Comparison of ENCODE assay signal across 8 cellular contexts in the genomic region with DNA sequence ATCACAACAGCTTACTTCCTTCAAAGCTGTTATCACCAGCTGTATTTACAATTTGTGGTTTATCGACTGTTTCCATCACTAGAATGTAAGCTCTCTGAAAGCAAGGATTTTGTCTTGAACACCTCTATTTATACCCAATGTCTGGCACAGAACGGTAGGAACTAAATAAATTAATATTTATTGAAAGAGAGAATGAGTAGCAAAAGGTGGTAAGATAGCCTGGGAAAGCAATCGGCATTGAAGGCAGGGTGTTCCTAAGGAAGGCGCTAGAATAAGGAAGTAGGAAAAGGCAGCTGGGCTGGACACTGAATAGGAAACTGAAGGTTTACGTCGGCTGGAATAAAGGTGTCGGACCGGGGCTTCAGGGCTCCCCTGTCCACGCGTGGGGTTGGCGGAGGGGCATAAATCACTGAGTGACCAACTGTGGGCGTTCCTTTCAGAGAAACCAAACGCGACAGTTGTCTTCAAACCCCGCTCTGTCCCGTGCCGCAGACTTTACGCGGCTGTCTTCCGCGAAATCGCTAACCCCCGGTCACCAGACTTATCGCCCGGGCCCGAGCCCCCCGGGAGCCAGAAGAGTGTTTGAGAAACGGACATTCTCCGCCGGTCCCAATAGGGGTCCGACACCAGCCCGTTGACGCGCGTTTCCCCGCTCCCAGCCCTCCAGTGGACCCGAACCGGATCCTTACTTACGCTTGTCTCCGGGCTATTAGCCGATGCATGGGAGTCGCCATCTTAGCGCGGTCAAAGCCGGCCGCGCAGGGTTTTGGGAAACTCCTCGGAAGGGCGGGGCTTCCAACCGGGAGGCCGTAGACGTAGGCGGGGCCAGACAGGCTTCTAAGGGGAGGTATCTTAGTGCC. TPM values are rescaled to one million over a fixed set of nuclear protein-coding genes. Genes with fewer than 3 reads are reported as not detected.
DNase-seq lines count a peak whose midpoint lies in the region; ATAC-seq and TF ChIP-seq lines count a peak whose summit lies in the region.

A gene (minus strand): TSS at position 746 of the 860 bp plus-strand sequence. CDS start 12 bp downstream, at position 734.

- peaks cover 34% of the 10 kb centered on the region for H3K79me2 ChIP-seq in KMS-11 (ENCODE audit: insufficient read depth, low read depth)

- H3K36me3 ChIP-seq in KMS-11 (ENCODE audit: insufficient read depth) (no peaks in the 10 kb centered on the region; the same call in 1 of the 2 replicates), Panc1 (ENCODE audit: control insufficient read depth, insufficient read depth, low read length) (no peaks in the 10 kb centered on the region), muscle layer of colon (ENCODE audit: insufficient read depth, low read length) (no peaks in the 10 kb centered on the region)

- H3K4me1 ChIP-seq in KMS-11 (ENCODE audit: low read depth, poor library complexity, severe bottlenecking) (peaks cover 12% of the 10 kb centered on the region), Panc1 (ENCODE audit: control insufficient read depth, insufficient read depth, low read length) (peaks cover 6% of the 10 kb centered on the region), muscle layer of colon (ENCODE audit: insufficient read depth, low read length) (peaks cover 9% of the 10 kb centered on the region)

- POLR2A ChIA-PET in Panc1 (lab: Charles Lee), result interaction anchor here (0.5 to 0.9 kb wide), 4 partner anchors 9 to 201 kb away, joined by 3 to 4 read pairs (median 3); no protein-coding TSS in a partner anchor

- peaks cover 22% of the 10 kb centered on the region for H3K4me1 Mint-ChIP-seq in activated T-cell treated with anti-CD3 and anti-CD28 coated beads, Interleukin-2, amount 50 U/mL, for 4 hours (ENCODE audit: low read depth)

- peak within 1 kb of the TSS; percentile 80 for H3K4me2 ChIP-seq in KMS-11

- intact Hi-C loops in Panc1 (cut with micrococcal nuclease; ENCODE audit: unreplicated experiment), result no loop called here

- H3K27ac ChIP-seq in KMS-11 (peak within 1 kb of the TSS; percentile 67), Panc1 (ENCODE audit: low read length) (peak within 1 kb of the TSS; percentile 98), muscle layer of colon (ENCODE audit: low read depth, low read length) (peak within 1 kb of the TSS; percentile 98)

- CTCF ChIA-PET in Panc1 (lab: Charles Lee), result no interaction called here

- DNase-seq in DMS53 (lab: John Stamatoyannopoulos, UW), result peak; percentile 95
- peak; percentile 75 for DNase-seq in Panc1 (ENCODE audit: low read depth, low spot score)
- DNase-seq in activated T-cell treated with anti-CD3 and anti-CD28 coated beads, Interleukin-2, amount 50 U/mL, for 4 hours, result peak; percentile 89
- peak; percentile 80 to 82 for DNase-seq in stimulated activated CD8-positive, alpha-beta memory T cell treated with anti-CD3 and anti-CD28 coated beads, Interleukin-7, amount 100 ng/mL, for 1 hour (ENCODE audit: low read depth in 2 of 2)

- no peaks in the 10 kb centered on the region for H3K9me3 Mint-ChIP-seq in activated T-cell treated with anti-CD3 and anti-CD28 coated beads, Interleukin-2, amount 50 U/mL, for 4 hours

- BruUV-seq in Panc1 (replicated peaks; lab: Mats Ljungman, UMichigan), result TSS peak; percentile 87

- peak within 1 kb of the TSS; percentile 91 for H3K4me3 Mint-ChIP-seq in activated T-cell treated with anti-CD3 and anti-CD28 coated beads, Interleukin-2, amount 50 U/mL, for 4 hours

- no peaks in the 10 kb centered on the region for H4K20me1 ChIP-seq in KMS-11 (ENCODE audit: insufficient read depth)

- H3K4me3 ChIP-seq in KMS-11 (IDR thresholded peaks at IDR 0.05; ENCODE audit: insufficient read depth, low read depth, low read length), result no peak within 1 kb of the TSS
- H3K4me3 ChIP-seq in Panc1 (ENCODE audit: low read depth in 2 of 2, low read length in 2 of 2), result peak within 1 kb of the TSS; percentile 81 to 90
- H3K4me3 ChIP-seq in muscle layer of colon (ENCODE audit: low read depth in 1 of 2, low read length in 2 of 2), result peak within 1 kb of the TSS; percentile 98 to 100

- peak within 1 kb of the TSS; percentile 88 for H2AFZ ChIP-seq in KMS-11 (ENCODE audit: low read depth)

- in situ Hi-C loops in Panc1 (cut with HindIII; ENCODE audit: low pct_unique_long_range_greater_than_20kb, low sequenced_read_pairs), result no loop called here

- peaks cover 13% of the 10 kb centered on the region for H3K36me3 Mint-ChIP-seq in activated T-cell treated with anti-CD3 and anti-CD28 coated beads, Interleukin-2, amount 50 U/mL, for 4 hours (ENCODE audit: insufficient read depth)

- no peaks in the 10 kb centered on the region for H3K27me3 Mint-ChIP-seq in activated T-cell treated with anti-CD3 and anti-CD28 coated beads, Interleukin-2, amount 50 U/mL, for 4 hours (ENCODE audit: low read depth)

- H3K9me3 ChIP-seq in Panc1 (ENCODE audit: control insufficient read depth, insufficient read depth, low read depth, low read length) (no peaks in the 10 kb centered on the region), muscle layer of colon (ENCODE audit: low read length) (no peaks in the 10 kb centered on the region)

- H3K9ac ChIP-seq in KMS-11 (peak within 1 kb of the TSS; percentile 81), muscle layer of colon (ENCODE audit: low read length) (peak within 1 kb of the TSS; percentile 94)

- ATAC-seq in GM21737 (IDR thresholded peaks at IDR 0.05; ENCODE audit: unreplicated experiment), result peak; percentile 94
- peak; percentile 99 for ATAC-seq in Panc1
- peak; percentile 100 for ATAC-seq in activated T-cell treated with anti-CD3 and anti-CD28 coated beads, Interleukin-2, amount 50 U/mL, for 4 hours
- peak; percentile 98 for ATAC-seq in esophagus mucosa

- H3K27me3 ChIP-seq in KMS-11 (ENCODE audit: insufficient read depth, low read depth) (no peaks in the 10 kb centered on the region), Panc1 (ENCODE audit: control insufficient read depth, insufficient read depth, low read length) (no peaks in the 10 kb centered on the region), muscle layer of colon (ENCODE audit: control insufficient read depth in 1 of 2, insufficient read depth in 2 of 2, low read length in 2 of 2) (no peaks in the 10 kb centered on the region)

- TF ChIP-seq CTCF in KMS-11 (conservative IDR thresholded peaks at IDR 0.05; ENCODE audit: low read depth, low read length) (no peak), Panc1 (IDR thresholded peaks at IDR 0.05) (no peak)

RNA-seq across cellular contexts. Expression of the gene that starts here (rescaled TPM):
- total RNA-seq in Panc1 (2021; ENCODE audit: unreplicated experiment) (30.8 TPM), esophagus mucosa (20.1 TPM)
- 22.1 TPM for polyA plus RNA-seq in Panc1 (2012; ENCODE audit: insufficient read length)
- total RNA-seq in activated T-cell treated with anti-CD3 and anti-CD28 coated beads, Interleukin-2, amount 50 U/mL, for 4 hours, result 10 to 100 TPM; 29.2 to 33.9 (median 31.7) TPM
